ENCODE assay signal across 22 cellular contexts in the genomic region with DNA sequence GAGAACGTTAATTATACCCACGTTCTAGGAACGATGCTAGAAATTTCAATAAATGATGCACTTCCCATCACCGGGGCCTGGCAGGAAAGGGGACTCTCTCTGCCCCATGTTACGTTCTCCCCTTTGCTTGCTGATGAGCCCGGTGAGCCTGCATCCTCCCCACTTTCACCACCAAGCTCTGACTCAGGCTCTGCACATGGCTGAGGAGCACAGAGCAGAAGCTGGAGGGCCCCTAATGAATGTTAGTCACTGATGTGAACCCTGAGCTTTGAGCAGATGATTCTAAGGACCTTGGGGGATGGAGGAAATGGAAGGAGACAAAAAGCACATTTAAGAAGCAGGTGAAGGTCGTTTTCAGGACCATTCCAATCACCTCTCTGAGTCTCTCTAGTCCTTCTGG.
"Had no signal": no experiment of that assay in that cellular context is flagged by ENCODE, and none has a peak within 500 bp of the region (broad histone marks: within the 10 kb centered on the region; RNA-seq: fewer than 3 reads in every experiment).

No MANE protein-coding gene starts in this region.

- DNase-seq: cortex of kidney; dorsolateral prefrontal cortex; effector CD8-positive, alpha-beta T cell; foreskin melanocyte; head of caudate nucleus; hippocampal formation; left colon; left ventricle myocardium superior; mesenchymal stem cell; midbrain; nucleus accumbens; pancreas; right cardiac atrium; small intestine; stimulated activated CD4-positive, alpha-beta T cell treated with anti-CD3 and anti-CD28 coated beads, Interleukin-12 subunit alpha, Interleukin-12 subunit beta, amount 100 ng/mL, for 4 hours; stimulated activated CD4-positive, alpha-beta T cell treated with anti-CD3 and anti-CD28 coated beads, Interleukin-4, amount 100 ng/mL, for 1 hour; stimulated activated naive B cell treated with anti-CD40 and anti-IgM and Interleukin-4, amounts not matched to agents 10 μg/mL and 1 μg/mL and 100 μg/mL, for 72 hours; trophoblast cell had no signal

- H3K4me1 Mint-ChIP-seq: neural progenitor cell had no signal

- H3K4me3 Mint-ChIP-seq: natural killer cell treated with Interleukin-12 subunit alpha and Interleukin-12 subunit beta and Interleukin-15 and Interleukin-18, amount 100 ng/mL, for 72 hours; neural progenitor cell; stimulated activated naive B cell treated with anti-CD40 and anti-IgM and Interleukin-4, amounts not matched to agents 10 μg/mL and 1 μg/mL and 100 μg/mL, for 72 hours had no signal

- H3K9ac ChIP-seq: neural progenitor cell had no signal

- H3K27me3 Mint-ChIP-seq: stimulated activated naive B cell treated with anti-CD40 and anti-IgM and Interleukin-4, amounts not matched to agents 10 μg/mL and 1 μg/mL and 100 μg/mL, for 72 hours had no signal

- H2AFZ ChIP-seq: neural progenitor cell had no signal

- H3K27ac ChIP-seq: dorsolateral prefrontal cortex, neural progenitor cell, pancreas had no signal

- H3K36me3 ChIP-seq: neural progenitor cell, pancreas had no signal

- H3K9me3 Mint-ChIP-seq: neural progenitor cell had no signal

- ATAC-seq: left colon; left ventricle myocardium superior; natural killer cell treated with Interleukin-12 subunit alpha and Interleukin-12 subunit beta and Interleukin-15 and Interleukin-18, amount 100 ng/mL, for 72 hours; pancreas; right cardiac atrium; stimulated activated naive B cell treated with anti-CD40 and anti-IgM and Interleukin-4, amounts not matched to agents 10 μg/mL and 1 μg/mL and 100 μg/mL, for 72 hours had no signal

- H3K4me3 ChIP-seq: dorsolateral prefrontal cortex, lung, neural progenitor cell, pancreas had no signal

- H3K36me3 Mint-ChIP-seq: natural killer cell treated with Interleukin-12 subunit alpha and Interleukin-12 subunit beta and Interleukin-15 and Interleukin-18, amount 100 ng/mL, for 72 hours; neural progenitor cell; stimulated activated naive B cell treated with anti-CD40 and anti-IgM and Interleukin-4, amounts not matched to agents 10 μg/mL and 1 μg/mL and 100 μg/mL, for 72 hours had no signal

- H3K27ac Mint-ChIP-seq: natural killer cell treated with Interleukin-12 subunit alpha and Interleukin-12 subunit beta and Interleukin-15 and Interleukin-18, amount 100 ng/mL, for 72 hours; neural progenitor cell; progenitor cell of endocrine pancreas; stimulated activated naive B cell treated with anti-CD40 and anti-IgM and Interleukin-4, amounts not matched to agents 10 μg/mL and 1 μg/mL and 100 μg/mL, for 72 hours had no signal

- FAIRE-seq: pancreas, small intestine had no signal

- H3K4me1 ChIP-seq: neural progenitor cell, pancreas had no signal

- H3K4me2 ChIP-seq: neural progenitor cell had no signal

- H3K27me3 ChIP-seq: dorsolateral prefrontal cortex, neural progenitor cell, pancreas had no signal

- H3K9me3 ChIP-seq: pancreas had no signal
